In the genomic region with DNA sequence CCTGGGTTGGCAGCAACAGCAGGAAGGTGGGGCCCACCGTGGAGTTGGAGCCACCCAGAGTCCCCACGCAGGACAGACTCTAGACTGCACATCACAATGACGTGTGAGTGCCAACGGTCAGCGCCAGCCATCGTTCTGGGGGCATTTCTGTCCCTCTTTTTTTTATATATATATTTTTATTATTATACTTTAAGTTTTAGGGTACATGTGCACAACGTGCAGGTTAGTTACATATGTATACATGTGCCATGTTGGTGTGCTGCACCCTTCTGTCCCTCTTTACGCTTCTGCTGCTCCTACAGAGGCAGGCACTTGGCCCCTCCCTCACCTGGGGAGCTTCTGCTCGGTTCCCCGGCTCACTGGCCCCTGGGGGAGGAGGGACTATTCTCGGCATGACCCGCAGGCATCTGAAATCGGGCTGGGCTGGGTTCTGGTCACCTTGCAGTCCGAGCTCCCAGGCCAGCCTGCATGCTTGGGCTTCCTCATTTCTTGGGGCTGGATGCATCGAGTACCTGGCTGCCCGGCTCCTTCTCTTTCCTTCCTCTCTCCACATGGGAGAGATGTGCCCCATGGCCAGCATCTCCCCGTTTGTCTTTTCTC, we compare ENCODE assay signal across 27 cellular contexts.
"Had no signal": no experiment of that assay in that cellular context is flagged by ENCODE, and none has a peak within 500 bp of the region (broad histone marks: within the 10 kb centered on the region; RNA-seq: fewer than 3 reads in every experiment).

No MANE protein-coding gene starts in this region.

- H3K36me3 Mint-ChIP-seq: activated naive CD4-positive, alpha-beta T cell treated with anti-CD3 and anti-CD28 coated beads, Interleukin-2, amount 10 ng/mL, durations not matched to agents 7 days and 5 days; activated naive CD8-positive, alpha-beta T cell; brain had no signal

- H3K4me3 Mint-ChIP-seq: activated CD4-positive, alpha-beta T cell treated with anti-CD3 and anti-CD28 coated beads, Interleukin-2, amount 10 ng/mL, durations not matched to agents 24 days and 14 days; activated CD8-positive, alpha-beta T cell treated with anti-CD3 and anti-CD28 coated beads for 36 hours; activated naive CD4-positive, alpha-beta T cell treated with anti-CD3 and anti-CD28 coated beads, Interleukin-2, amount 10 ng/mL, durations not matched to agents 7 days and 5 days; activated naive CD8-positive, alpha-beta T cell; activated naive CD8-positive, alpha-beta T cell treated with anti-CD3 and anti-CD28 coated beads, Interleukin-2, amount 50 U/mL, for 24 hours; activated T-cell treated with anti-CD3 and anti-CD28 coated beads, Interleukin-2, amount 50 U/mL, for 72 hours; brain had no signal

- H3K4me3 ChIP-seq: MG63, SJCRH30, SK-N-MC had no signal

- DNase-seq: activated CD4-positive, alpha-beta T cell treated with anti-CD3 and anti-CD28 coated beads, Interleukin-2, amount 10 ng/mL, durations not matched to agents 24 days and 14 days; activated CD4-positive, alpha-beta T cell treated with anti-CD3 and anti-CD28 coated beads, Interleukin-2, amount 50 U/mL, for 4 hours; activated CD8-positive, alpha-beta T cell treated with anti-CD3 and anti-CD28 coated beads for 36 hours; activated naive CD4-positive, alpha-beta T cell treated with anti-CD3 and anti-CD28 coated beads, Interleukin-2, amount 10 ng/mL, durations not matched to agents 7 days and 5 days; activated naive CD8-positive, alpha-beta T cell treated with anti-CD3 and anti-CD28 coated beads, Interleukin-2, amount 50 U/mL, for 24 hours; activated T-cell treated with anti-CD3 and anti-CD28 coated beads, Interleukin-2, amount 50 U/mL, for 1 hour; activated T-cell treated with anti-CD3 and anti-CD28 coated beads, Interleukin-2, amount 50 U/mL, for 72 hours; anterior cingulate cortex; central memory CD4-positive, alpha-beta T cell; Kasumi-1; KG1; MG63; MV-4-11; NCI-H1092; NCI-H1436 treated with DMSO at 0.1 percent for 48 hours; NCI-H1694 treated with DMSO at 0.1 percent for 48 hours; NCI-H2029; NCI-H345; NCI-H524 treated with DMSO at 0.1 percent for 48 hours; SHP77; SJCRH30; T1000 had no signal

- H3K27me3 Mint-ChIP-seq: activated CD4-positive, alpha-beta T cell treated with anti-CD3 and anti-CD28 coated beads, Interleukin-2, amount 10 ng/mL, durations not matched to agents 24 days and 14 days; activated naive CD4-positive, alpha-beta T cell treated with anti-CD3 and anti-CD28 coated beads, Interleukin-2, amount 10 ng/mL, durations not matched to agents 7 days and 5 days; activated naive CD8-positive, alpha-beta T cell treated with anti-CD3 and anti-CD28 coated beads, Interleukin-2, amount 50 U/mL, for 24 hours had no signal

- H3K4me1 Mint-ChIP-seq: activated CD4-positive, alpha-beta T cell treated with anti-CD3 and anti-CD28 coated beads, Interleukin-2, amount 10 ng/mL, durations not matched to agents 24 days and 14 days; activated naive CD4-positive, alpha-beta T cell treated with anti-CD3 and anti-CD28 coated beads, Interleukin-2, amount 10 ng/mL, durations not matched to agents 7 days and 5 days; activated naive CD8-positive, alpha-beta T cell treated with anti-CD3 and anti-CD28 coated beads, Interleukin-2, amount 50 U/mL, for 24 hours; brain had no signal

- H3K27ac ChIP-seq: SJCRH30, SK-N-MC had no signal

- ATAC-seq: activated CD8-positive, alpha-beta T cell treated with anti-CD3 and anti-CD28 coated beads for 36 hours; activated naive CD8-positive, alpha-beta T cell treated with anti-CD3 and anti-CD28 coated beads, Interleukin-2, amount 50 U/mL, for 24 hours; activated T-cell treated with anti-CD3 and anti-CD28 coated beads, Interleukin-2, amount 50 U/mL, for 72 hours; Panc1 had no signal

- H3K27ac Mint-ChIP-seq: activated CD4-positive, alpha-beta T cell treated with anti-CD3 and anti-CD28 coated beads, Interleukin-2, amount 10 ng/mL, durations not matched to agents 24 days and 14 days; activated CD8-positive, alpha-beta T cell treated with anti-CD3 and anti-CD28 coated beads for 36 hours; activated naive CD4-positive, alpha-beta T cell treated with anti-CD3 and anti-CD28 coated beads, Interleukin-2, amount 10 ng/mL, durations not matched to agents 7 days and 5 days; activated naive CD8-positive, alpha-beta T cell; activated naive CD8-positive, alpha-beta T cell treated with anti-CD3 and anti-CD28 coated beads, Interleukin-2, amount 50 U/mL, for 24 hours; activated T-cell treated with anti-CD3 and anti-CD28 coated beads, Interleukin-2, amount 50 U/mL, for 72 hours; activated T-helper 2 cell treated with anti-CD3 and anti-CD28 coated beads, Interferon-gamma antibody, Interleukin-2, Interleukin-4, amounts not matched to agents 10 μg/mL and 5 μg/mL and 100 μg/mL, durations not matched to agents 14 hours and 24 hours and 36 hours; brain had no signal

- H3K9me3 Mint-ChIP-seq: activated CD4-positive, alpha-beta T cell treated with anti-CD3 and anti-CD28 coated beads, Interleukin-2, amount 10 ng/mL, durations not matched to agents 24 days and 14 days; activated CD8-positive, alpha-beta T cell treated with anti-CD3 and anti-CD28 coated beads for 36 hours; activated naive CD8-positive, alpha-beta T cell treated with anti-CD3 and anti-CD28 coated beads, Interleukin-2, amount 50 U/mL, for 24 hours; activated T-cell treated with anti-CD3 and anti-CD28 coated beads, Interleukin-2, amount 50 U/mL, for 72 hours; activated T-helper 2 cell treated with anti-CD3 and anti-CD28 coated beads, Interferon-gamma antibody, Interleukin-2, Interleukin-4, amounts not matched to agents 10 μg/mL and 5 μg/mL and 100 μg/mL, durations not matched to agents 14 hours and 24 hours and 36 hours had no signal
